ENCODE assay signal across 31 cellular contexts in the genomic region with DNA sequence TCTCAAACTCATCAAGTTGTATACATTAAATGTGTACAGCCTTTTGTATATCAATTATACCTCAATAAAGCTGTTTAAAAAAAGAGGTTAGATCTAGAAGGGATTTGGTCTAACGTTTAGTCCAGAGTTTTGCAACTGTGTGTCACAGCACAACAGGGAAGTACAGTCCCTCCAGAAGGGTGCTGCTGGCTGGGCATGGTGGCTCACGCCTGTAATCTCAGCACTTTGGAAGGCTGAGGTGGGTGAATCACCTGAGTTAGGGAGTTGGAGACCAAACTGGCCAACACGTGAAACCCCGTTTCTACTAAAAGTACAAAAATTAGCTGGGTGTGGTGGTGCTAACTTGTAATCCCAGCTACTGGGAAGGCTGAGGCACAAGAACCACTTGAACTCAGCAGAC.
"Had no signal": no experiment of that assay in that cellular context is flagged by ENCODE, and none has a peak within 500 bp of the region (broad histone marks: within the 10 kb centered on the region; RNA-seq: fewer than 3 reads in every experiment).

No MANE protein-coding gene starts in this region.

- H2AFZ ChIP-seq: hepatocyte had no signal

- DNase-seq: activated CD4-positive, alpha-beta T cell treated with anti-CD3 and anti-CD28 coated beads for 1 hour; activated CD4-positive, alpha-beta T cell treated with anti-CD3 and anti-CD28 coated beads for 4 hours; activated CD4-positive, alpha-beta T cell treated with anti-CD3 and anti-CD28 coated beads, Interleukin-2, amount 10 ng/mL, durations not matched to agents 7 days and 5 days; activated CD4-positive, alpha-beta T cell treated with anti-CD3 and anti-CD28 coated beads, Interleukin-2, amount 50 U/mL, for 4 hours; activated CD8-positive, alpha-beta memory T cell treated with anti-CD3 and anti-CD28 coated beads for 24 hours; activated CD8-positive, alpha-beta T cell treated with anti-CD3 and anti-CD28 coated beads for 36 hours; activated effector memory CD4-positive, alpha-beta T cell treated with Interleukin-2 at 50 U/mL for 16 hours; activated gamma-delta T cell treated with Interleukin-2 at 50 U/mL for 16 hours; activated naive CD4-positive, alpha-beta T cell treated with anti-CD3 and anti-CD28 coated beads, Interleukin-2, amount 50 U/mL, for 16 hours; activated naive CD4-positive, alpha-beta T cell treated with Interleukin-2 at 50 U/mL for 16 hours; activated T-cell treated with anti-CD3 and anti-CD28 coated beads, Interleukin-2, amount 50 U/mL, for 4 hours; amniotic stem cell; anterior cingulate cortex; brain microvascular endothelial cell; central memory CD4-positive, alpha-beta T cell; cerebellar nuclear complex; dorsolateral prefrontal cortex; effector memory CD4-positive, alpha-beta T cell; endodermal cell; foreskin fibroblast; heart right ventricle; T-helper 1 cell; T-helper 17 cell; T1000 had no signal

- H3K79me2 ChIP-seq: hepatocyte had no signal

- H3K9me3 ChIP-seq: gastroesophageal sphincter, heart right ventricle had no signal

- H3K4me2 ChIP-seq: hepatocyte had no signal

- H3K27me3 ChIP-seq: brain microvascular endothelial cell, cardiac muscle cell, dorsolateral prefrontal cortex, gastroesophageal sphincter, heart right ventricle, hepatocyte had no signal

- H3K36me3 ChIP-seq: brain microvascular endothelial cell, cardiac muscle cell, gastroesophageal sphincter, heart right ventricle had no signal

- H3K4me1 ChIP-seq: gastroesophageal sphincter, heart right ventricle had no signal

- ATAC-seq: activated CD8-positive, alpha-beta T cell treated with anti-CD3 and anti-CD28 coated beads for 36 hours; activated T-cell treated with anti-CD3 and anti-CD28 coated beads, Interleukin-2, amount 50 U/mL, for 4 hours; activated T-helper 17 cell treated with anti-CD3 and anti-CD28 coated beads, Interleukin-2, amount 50 U/mL, for 72 hours; gastroesophageal sphincter; heart right ventricle; T-helper 17 cell; WTC11 had no signal

- H3K4me3 ChIP-seq: cardiac muscle cell, coronary artery, dorsolateral prefrontal cortex, gastroesophageal sphincter, heart right ventricle, hepatocyte had no signal

- H3K27ac ChIP-seq: brain microvascular endothelial cell, cardiac muscle cell, coronary artery, dorsolateral prefrontal cortex, gastroesophageal sphincter, heart right ventricle, hepatocyte, VCaP had no signal
